Comparison of ENCODE assay signal across 16 cellular contexts in genomic region chr3:58036287-58037032, GRCh38. TPM values are rescaled to one million over a fixed set of nuclear protein-coding genes. Genes with fewer than 3 reads are reported as not detected.
A peak's percentile ranks its signal among the peaks of the same experiment; 100 is the strongest.
DNase-seq lines count a peak whose midpoint lies in the region; ATAC-seq and TF ChIP-seq lines count a peak whose summit lies in the region.
"Had no signal": no experiment of that assay in that cellular context is flagged by ENCODE, and none has a peak within 500 bp of the region (broad histone marks: within the 10 kb centered on the region; RNA-seq: fewer than 3 reads in every experiment).

No MANE protein-coding gene starts in this region.

- H3K79me2 ChIP-seq in PC-3 (ENCODE audit: low read length) = peaks cover 100% of the 10 kb centered on the region

- H3K36me3 Mint-ChIP-seq in Caco-2 (ENCODE audit: insufficient read depth, unreplicated experiment) = peaks cover 63% of the 10 kb centered on the region

- H3K9me2 ChIP-seq in PC-3 (replicated peaks; ENCODE audit: low read length) = no peaks in the 10 kb centered on the region

- peaks cover 6% of the 10 kb centered on the region for H3F3A ChIP-seq in PC-3 (ENCODE audit: low read length, unreplicated experiment)

- H3K27ac ChIP-seq in PC-3 (ENCODE audit: low read length) = peak overlapping the region; percentile 75
- peak overlapping the region; percentile 54 to 86 (median 72) for H3K27ac ChIP-seq in esophagus muscularis mucosa (replicated peaks in 1 of 4)
- peak overlapping the region; percentile 67 to 70 for H3K27ac ChIP-seq in prostate gland
- H3K27ac ChIP-seq: gastrocnemius medialis had no signal

- no peak for TF ChIP-seq EP300 in esophagus muscularis mucosa (IDR thresholded peaks at IDR 0.05)

- POLR2A ChIA-PET in Caco-2 (lab: Charles Lee) (no interaction called here), PC-3 (lab: Charles Lee; ENCODE audit: unreplicated experiment) (no interaction called here)

- TF ChIP-seq CTCF in Caco-2 (IDR thresholded peaks at IDR 0.05; ENCODE audit: insufficient read depth in 1 of 2, low read depth in 1 of 2, low read length in 1 of 2, severe bottlenecking in 1 of 2, unreplicated experiment in 1 of 2) (no peak), PC-3 (conservative IDR thresholded peaks at IDR 0.05; ENCODE audit: low read depth, low read length) (no peak), esophagus muscularis mucosa (IDR thresholded peaks at IDR 0.05) (no peak), prostate gland (IDR thresholded peaks at IDR 0.05) (no peak)

- H2AFZ ChIP-seq in PC-3 (ENCODE audit: low read length) = no peak overlapping the region

- TF ChIP-seq POLR2A in esophagus muscularis mucosa (IDR thresholded peaks at IDR 0.05; ENCODE audit: low read depth) (no peak), prostate gland (IDR thresholded peaks at IDR 0.05) (no peak)

- intact Hi-C loops in Caco-2 (cut with micrococcal nuclease; ENCODE audit: unreplicated experiment) (loop anchor here (2.0 kb wide), 1 partner anchor 16 kb away; no protein-coding TSS in a partner anchor), PC-3 (cut with micrococcal nuclease) (no loop called here), esophagus muscularis mucosa (cut with DNase I) (no loop called here), prostate gland (cut with DNase I) (no loop called here)

- H3K4me3 Mint-ChIP-seq in Caco-2 (ENCODE audit: unreplicated experiment) = peak overlapping the region; percentile 6

- ATAC-seq in PC-3 = no peak
- ATAC-seq in GM18498 (IDR thresholded peaks at IDR 0.05; ENCODE audit: unreplicated experiment) = no peak
- no peak for ATAC-seq in HG03521 (IDR thresholded peaks at IDR 0.05; ENCODE audit: unreplicated experiment)
- ATAC-seq: gastrocnemius medialis had no signal

- H3K4me3 ChIP-seq in Caco-2 (ENCODE audit: low read depth, low read length) = no peak overlapping the region
- H3K4me3 ChIP-seq in PC-3 (ENCODE audit: low read length) = no peak overlapping the region
- no peak overlapping the region for H3K4me3 ChIP-seq in esophagus muscularis mucosa
- peak overlapping the region in 1 of 2 donors; percentile 7 for H3K4me3 ChIP-seq in prostate gland
- H3K4me3 ChIP-seq: dorsolateral prefrontal cortex, gastrocnemius medialis had no signal

- CTCF ChIA-PET in Caco-2 (lab: Charles Lee) (no interaction called here), PC-3 (lab: Charles Lee) (interaction anchor here (1.0 kb wide), 1 partner anchor 10 kb away, joined by 4 read pairs; no protein-coding TSS in a partner anchor)

- H3K27me3 Mint-ChIP-seq in Caco-2 (ENCODE audit: insufficient read depth, unreplicated experiment) = no peaks in the 10 kb centered on the region

- peaks cover 78% of the 10 kb centered on the region for H3K4me1 ChIP-seq in Caco-2
- peaks cover 69% of the 10 kb centered on the region for H3K4me1 ChIP-seq in PC-3 (ENCODE audit: insufficient read depth, low read length)
- peaks cover 16 to 92% (median 79%) of the 10 kb centered on the region in 4 donors for H3K4me1 ChIP-seq in esophagus muscularis mucosa
- H3K4me1 ChIP-seq in prostate gland (replicated peaks) = peaks cover 50% of the 10 kb centered on the region

- H3K4me2 ChIP-seq in PC-3 (ENCODE audit: low read length) = peak overlapping the region; percentile 13; the same call in 1 of the 2 replicates

- BruUV-seq in Caco-2 (replicated peaks; lab: Mats Ljungman, UMichigan) = TSS peak; percentile 2
- BruUV-seq in PC-3 (replicated peaks; lab: Mats Ljungman, UMichigan) = no TSS peak

- H3K4me1 Mint-ChIP-seq in Caco-2 (ENCODE audit: low read depth, unreplicated experiment) = peaks cover 26% of the 10 kb centered on the region

- H3K9ac ChIP-seq in PC-3 (ENCODE audit: low read length) = no peak overlapping the region

- H3K27me3 ChIP-seq in Caco-2 (replicated peaks; ENCODE audit: control insufficient read depth, insufficient read depth, low read length) (no peaks in the 10 kb centered on the region), PC-3 (ENCODE audit: low read length) (no peaks in the 10 kb centered on the region), esophagus muscularis mucosa (no peaks in the 10 kb centered on the region), prostate gland (replicated peaks; ENCODE audit: insufficient read depth) (no peaks in the 10 kb centered on the region)
- H3K27me3 ChIP-seq: dorsolateral prefrontal cortex, gastrocnemius medialis had no signal

- H3K9me3 ChIP-seq in Caco-2 = no peaks in the 10 kb centered on the region
- H3K9me3 ChIP-seq in PC-3 (ENCODE audit: low read length) = no peaks in the 10 kb centered on the region
- H3K9me3 ChIP-seq in esophagus muscularis mucosa = no peaks in the 10 kb centered on the region
- H3K9me3 ChIP-seq in prostate gland = no peaks in the 10 kb centered on the region
- H3K9me3 ChIP-seq: gastrocnemius medialis had no signal

- H4K20me1 ChIP-seq in PC-3 (ENCODE audit: low read length) = peaks cover 69% of the 10 kb centered on the region

- WGBS in esophagus muscularis mucosa = 63% methylated on average over 8 of the region's 8 CpGs
- WGBS in prostate gland = 29% methylated on average over 8 of the region's 8 CpGs

- H3K27ac Mint-ChIP-seq in Caco-2 (ENCODE audit: unreplicated experiment) = peak overlapping the region; percentile 54

- no peaks in the 10 kb centered on the region for H3K36me3 ChIP-seq in Caco-2 (ENCODE audit: control insufficient read depth, insufficient read depth, low read length)
- peaks cover 16% of the 10 kb centered on the region; the same call in 1 of the 2 replicates for H3K36me3 ChIP-seq in PC-3 (ENCODE audit: low read depth, low read length)
- no peaks in the 10 kb centered on the region for H3K36me3 ChIP-seq in esophagus muscularis mucosa
- H3K36me3 ChIP-seq in prostate gland = no peaks in the 10 kb centered on the region
- H3K36me3 ChIP-seq: gastrocnemius medialis had no signal

- DNase-seq in Caco-2 = peak; percentile 64 to 67
- no peak for DNase-seq in PC-3
- DNase-seq in esophagus muscularis mucosa (ENCODE audit: extremely low spot score) = no peak
- no peak for DNase-seq in prostate gland (ENCODE audit: low spot score)
- no peak for DNase-seq in hypothalamus (lab: John Stamatoyannopoulos, UW)
- no peak for DNase-seq in GOT3 (lab: John Stamatoyannopoulos, UW)
- DNase-seq: dorsolateral prefrontal cortex; gastrocnemius medialis; left ventricle myocardium superior; NCI-H1092 treated with DMSO at 0.1 percent for 48 hours; NCI-H524; RPMI8226; stimulated activated CD4-positive, alpha-beta T cell treated with anti-CD3 and anti-CD28 coated beads, Interleukin-2, amount 100 ng/mL, for 24 hours; stimulated activated naive CD4-positive, alpha-beta T cell had no signal

- H3K9me3 Mint-ChIP-seq in Caco-2 (ENCODE audit: unreplicated experiment) = no peaks in the 10 kb centered on the region

RNA-seq across cellular contexts. Expression of gene FLNB, which starts 28.2 kb away (rescaled TPM):
- total RNA-seq in Caco-2 (2022) (315 and 331 TPM in 2 replicates), PC-3 (2014; rRNA removed) (505 and 546 TPM in 2 replicates), esophagus muscularis mucosa (100 to 1,000 TPM in 2 of 4 donors, 10 to 100 TPM in 2; 61.9 to 114 (median 89.9) TPM), prostate gland (100 to 1,000 TPM; 331 to 408 TPM)

Comparison
In these comparisons a context has a peak if more than half of its experiments do, and no peak if none do; other contexts are left out.
1. DNase-seq: peak in Caco-2 (2 of 2); none in PC-3 (single experiment), esophagus muscularis mucosa (single experiment), prostate gland (single experiment), hypothalamus (0 of 51) and GOT3 (single experiment).
2. Peak in every context shown above with its lines, with median percentiles within 50 percentile points of each other: H3K27ac ChIP-seq.